16 cellular contexts compared by ENCODE assay signal in genomic region chr4:138627096-138627495, GRCh38.
"Had no signal": no experiment of that assay in that cellular context is flagged by ENCODE, and none has a peak within 500 bp of the region (broad histone marks: within the 10 kb centered on the region; RNA-seq: fewer than 3 reads in every experiment).

No MANE protein-coding gene starts in this region.

- H3K27me3 Mint-ChIP-seq: activated CD4-positive, alpha-beta memory T cell treated with anti-CD3 and anti-CD28 coated beads, Interleukin-2, amount 10 ng/mL, durations not matched to agents 7 days and 5 days; activated naive CD4-positive, alpha-beta T cell treated with anti-CD3 and anti-CD28 coated beads, Interleukin-2, amount 10 ng/mL, durations not matched to agents 7 days and 5 days; activated T-cell treated with anti-CD3 and anti-CD28 coated beads, Interleukin-2, amount 50 U/mL, for 24 hours; stimulated activated naive CD8-positive, alpha-beta T cell treated with anti-CD3 and anti-CD28 coated beads, Interleukin-15, Interleukin-2, amounts not matched to agents 100 ng/mL and 50 ng/mL, for 24 hours; T-helper 17 cell had no signal

- H3K27me3 ChIP-seq: ascending aorta, dorsolateral prefrontal cortex, pancreas, sigmoid colon, spleen, upper lobe of left lung had no signal

- H3K4me1 ChIP-seq: ascending aorta, pancreas, sigmoid colon, spleen had no signal

- H3K4me3 ChIP-seq: ascending aorta, dorsolateral prefrontal cortex, pancreas, sigmoid colon, spleen, upper lobe of left lung had no signal

- H3K27ac Mint-ChIP-seq: activated CD4-positive, alpha-beta memory T cell treated with anti-CD3 and anti-CD28 coated beads, Interleukin-2, amount 10 ng/mL, durations not matched to agents 7 days and 5 days; activated naive CD4-positive, alpha-beta T cell treated with anti-CD3 and anti-CD28 coated beads, Interleukin-2, amount 10 ng/mL, durations not matched to agents 7 days and 5 days; activated T-cell treated with anti-CD3 and anti-CD28 coated beads, Interleukin-2, amount 50 U/mL, for 24 hours; immature natural killer cell; naive B cell; stimulated activated naive CD8-positive, alpha-beta T cell treated with anti-CD3 and anti-CD28 coated beads, Interleukin-15, Interleukin-2, amounts not matched to agents 100 ng/mL and 50 ng/mL, for 24 hours; T-helper 17 cell had no signal

- H3K4me1 Mint-ChIP-seq: activated CD4-positive, alpha-beta memory T cell treated with anti-CD3 and anti-CD28 coated beads, Interleukin-2, amount 10 ng/mL, durations not matched to agents 7 days and 5 days; activated naive CD4-positive, alpha-beta T cell treated with anti-CD3 and anti-CD28 coated beads, Interleukin-2, amount 10 ng/mL, durations not matched to agents 7 days and 5 days; immature natural killer cell; naive B cell; T-helper 17 cell had no signal

- H3K36me3 ChIP-seq: ascending aorta, pancreas, sigmoid colon, spleen, upper lobe of left lung had no signal

- FAIRE-seq: frontal cortex, pancreas had no signal

- H3K9me3 Mint-ChIP-seq: activated CD4-positive, alpha-beta memory T cell treated with anti-CD3 and anti-CD28 coated beads, Interleukin-2, amount 10 ng/mL, durations not matched to agents 7 days and 5 days; activated naive CD4-positive, alpha-beta T cell treated with anti-CD3 and anti-CD28 coated beads, Interleukin-2, amount 10 ng/mL, durations not matched to agents 7 days and 5 days; activated T-cell treated with anti-CD3 and anti-CD28 coated beads, Interleukin-2, amount 50 U/mL, for 24 hours; stimulated activated naive CD8-positive, alpha-beta T cell treated with anti-CD3 and anti-CD28 coated beads, Interleukin-15, Interleukin-2, amounts not matched to agents 100 ng/mL and 50 ng/mL, for 24 hours had no signal

- H3K9me3 ChIP-seq: ascending aorta, pancreas, sigmoid colon, spleen, upper lobe of left lung had no signal

- DNase-seq: activated CD4-positive, alpha-beta memory T cell treated with anti-CD3 and anti-CD28 coated beads, Interleukin-2, amount 10 ng/mL, durations not matched to agents 7 days and 5 days; activated CD4-positive, alpha-beta T cell treated with anti-CD3 and anti-CD28 coated beads for 4 hours; activated naive CD4-positive, alpha-beta T cell treated with anti-CD3 and anti-CD28 coated beads, Interleukin-2, amount 10 ng/mL, durations not matched to agents 7 days and 5 days; activated T-cell treated with anti-CD3 and anti-CD28 coated beads, Interleukin-2, amount 50 U/mL, for 24 hours; dorsolateral prefrontal cortex; head of caudate nucleus; immature natural killer cell; naive B cell; pancreas; sigmoid colon; spleen; T-helper 17 cell; upper lobe of left lung had no signal

- ATAC-seq: pancreas, T-helper 17 cell had no signal

- H3K36me3 Mint-ChIP-seq: activated naive CD4-positive, alpha-beta T cell treated with anti-CD3 and anti-CD28 coated beads, Interleukin-2, amount 10 ng/mL, durations not matched to agents 7 days and 5 days; immature natural killer cell; naive B cell had no signal

- H3K4me3 Mint-ChIP-seq: activated CD4-positive, alpha-beta memory T cell treated with anti-CD3 and anti-CD28 coated beads, Interleukin-2, amount 10 ng/mL, durations not matched to agents 7 days and 5 days; activated naive CD4-positive, alpha-beta T cell treated with anti-CD3 and anti-CD28 coated beads, Interleukin-2, amount 10 ng/mL, durations not matched to agents 7 days and 5 days; activated T-cell treated with anti-CD3 and anti-CD28 coated beads, Interleukin-2, amount 50 U/mL, for 24 hours; immature natural killer cell; naive B cell; stimulated activated naive CD8-positive, alpha-beta T cell treated with anti-CD3 and anti-CD28 coated beads, Interleukin-15, Interleukin-2, amounts not matched to agents 100 ng/mL and 50 ng/mL, for 24 hours; T-helper 17 cell had no signal

- H3K27ac ChIP-seq: ascending aorta, dorsolateral prefrontal cortex, pancreas, sigmoid colon, spleen, upper lobe of left lung had no signal
